In the genomic region with DNA sequence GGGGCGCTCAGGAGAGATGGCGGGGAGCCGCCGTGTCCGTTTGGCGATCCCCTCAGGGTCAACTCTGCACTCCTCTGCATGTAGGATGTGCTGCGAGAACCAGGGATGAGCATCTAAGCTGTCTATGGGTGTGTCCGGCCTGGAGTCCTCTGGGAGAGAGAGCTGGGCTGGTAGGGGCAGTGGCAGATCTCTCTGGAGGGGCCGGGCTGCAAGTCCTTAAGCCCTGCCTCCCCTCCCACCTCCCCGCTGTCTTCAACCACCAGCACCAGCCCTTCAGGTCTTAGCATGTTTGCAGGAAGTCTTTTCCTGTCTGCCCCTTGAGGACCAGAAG, we compare ENCODE assay signal across 7 cellular contexts. TPM values are rescaled to one million over a fixed set of nuclear protein-coding genes. Genes with fewer than 3 reads are reported as not detected.
DNase-seq lines count a peak whose midpoint lies in the region; ATAC-seq and TF ChIP-seq lines count a peak whose summit lies in the region.
"Had no signal": no experiment of that assay in that cellular context is flagged by ENCODE, and none has a peak within 500 bp of the region (broad histone marks: within the 10 kb centered on the region; RNA-seq: fewer than 3 reads in every experiment).

No MANE protein-coding gene starts in this region.

- H3K9me3 ChIP-seq in adrenal gland (replicated peaks in 1 of 3): no peaks in the 10 kb centered on the region
- H3K9me3 ChIP-seq: mucosa of descending colon had no signal

- H3K27me3 ChIP-seq in adrenal gland: no peaks in the 10 kb centered on the region

- H3K4me3 Mint-ChIP-seq in natural killer cell (peak overlapping the region; percentile 21), type B pancreatic cell (peak overlapping the region; percentile 36)
- no peak overlapping the region for H3K4me3 Mint-ChIP-seq in natural killer cell treated with Interleukin-12 subunit alpha and Interleukin-12 subunit beta and Interleukin-15 and Interleukin-18, amount 100 ng/mL, for 72 hours

- peaks cover 4 to 7% of the 10 kb centered on the region in 2 donors for H3K27me3 Mint-ChIP-seq in natural killer cell (ENCODE audit: low read depth in 2 of 2)
- H3K27me3 Mint-ChIP-seq in natural killer cell treated with Interleukin-12 subunit alpha and Interleukin-12 subunit beta and Interleukin-15 and Interleukin-18, amount 100 ng/mL, for 72 hours: peaks cover 1 to 2% of the 10 kb centered on the region in 2 donors
- H3K27me3 Mint-ChIP-seq in type B pancreatic cell: no peaks in the 10 kb centered on the region

- H3K36me3 Mint-ChIP-seq in natural killer cell (no peaks in the 10 kb centered on the region), type B pancreatic cell (peaks cover 4% of the 10 kb centered on the region)
- no peaks in the 10 kb centered on the region for H3K36me3 Mint-ChIP-seq in natural killer cell treated with Interleukin-12 subunit alpha and Interleukin-12 subunit beta and Interleukin-15 and Interleukin-18, amount 100 ng/mL, for 72 hours

- no peak for TF ChIP-seq CTCF in natural killer cell (IDR thresholded peaks at IDR 0.05)
- no peak for TF ChIP-seq CTCF in type B pancreatic cell (conservative IDR thresholded peaks at IDR 0.05)
- no peak for TF ChIP-seq CTCF in adrenal gland (IDR thresholded peaks at IDR 0.05)

- no peaks in the 10 kb centered on the region for H3K9me3 Mint-ChIP-seq in natural killer cell
- no peaks in the 10 kb centered on the region for H3K9me3 Mint-ChIP-seq in natural killer cell treated with Interleukin-12 subunit alpha and Interleukin-12 subunit beta and Interleukin-15 and Interleukin-18, amount 100 ng/mL, for 72 hours
- no peaks in the 10 kb centered on the region for H3K9me3 Mint-ChIP-seq in type B pancreatic cell

- no peak for ATAC-seq in natural killer cell
- ATAC-seq in natural killer cell treated with Interleukin-12 subunit alpha and Interleukin-12 subunit beta and Interleukin-15 and Interleukin-18, amount 100 ng/mL, for 72 hours: no peak

- H3K27ac Mint-ChIP-seq in natural killer cell (no peak overlapping the region), type B pancreatic cell (no peak overlapping the region)
- H3K27ac Mint-ChIP-seq in natural killer cell treated with Interleukin-12 subunit alpha and Interleukin-12 subunit beta and Interleukin-15 and Interleukin-18, amount 100 ng/mL, for 72 hours: no peak overlapping the region

- no peaks in the 10 kb centered on the region for H3K4me1 ChIP-seq in adrenal gland (replicated peaks in 1 of 2)

- no peak for DNase-seq in natural killer cell
- no peak for DNase-seq in natural killer cell treated with Interleukin-12 subunit alpha and Interleukin-12 subunit beta and Interleukin-15 and Interleukin-18, amount 100 ng/mL, for 72 hours (ENCODE audit: low spot score)
- no peak for DNase-seq in type B pancreatic cell (ENCODE audit: extremely low spot score, unreplicated experiment)
- no peak for DNase-seq in adrenal gland
- DNase-seq: DMS53, NCI-H2081 had no signal

- H3K4me1 Mint-ChIP-seq in natural killer cell (no peaks in the 10 kb centered on the region), type B pancreatic cell (ENCODE audit: unreplicated experiment) (peaks cover 14% of the 10 kb centered on the region)
- peaks cover 0 to 3% of the 10 kb centered on the region in 2 donors for H3K4me1 Mint-ChIP-seq in natural killer cell treated with Interleukin-12 subunit alpha and Interleukin-12 subunit beta and Interleukin-15 and Interleukin-18, amount 100 ng/mL, for 72 hours (ENCODE audit: low read depth in 2 of 2)

- H3K36me3 ChIP-seq in adrenal gland (replicated peaks in 1 of 2): peaks cover 0 to 28% of the 10 kb centered on the region in 2 donors

- intact Hi-C loops in natural killer cell (cut with micrococcal nuclease): no loop called here
- intact Hi-C loops in adrenal gland (cut with DNase I): no loop called here

- WGBS in adrenal gland, 4 donors: 85 to 99% (median 90%) methylated on average over 8 to 10 of the region's 10 CpGs

- no peak for TF ChIP-seq POLR2A in adrenal gland (IDR thresholded peaks at IDR 0.05)

- no peak overlapping the region for H3K4me3 ChIP-seq in adrenal gland
- H3K4me3 ChIP-seq: mucosa of descending colon had no signal

- H3K27ac ChIP-seq in adrenal gland: no peak overlapping the region

RNA-seq across cellular contexts. Expression of a gene that starts 8.4 kb away (rescaled TPM):
- total RNA-seq in natural killer cell: under 1 TPM; 0.20 to 0.43 (median 0.24) TPM
- total RNA-seq in natural killer cell treated with Interleukin-12 subunit alpha and Interleukin-12 subunit beta and Interleukin-15 and Interleukin-18, amount 100 ng/mL, for 72 hours: under 1 TPM in 1 of 2 donors, not detected in 1; 0.25 TPM
- 13.3 and 34.7 TPM in 2 replicates for total RNA-seq in type B pancreatic cell (ENCODE audit: low replicate concordance)
- 1 to 10 TPM in 6 of 8 donors, under 1 TPM in 2; 0.79 to 5.4 (median 2.4) TPM for total RNA-seq in adrenal gland
- 1 to 10 TPM in 1 of 3 donors, under 1 TPM in 2; 0.13 to 2.7 (median 0.54) TPM for polyA plus RNA-seq in adrenal gland

RNA-seq across cellular contexts. Expression of a gene that starts 10.2 kb away (rescaled TPM):
- total RNA-seq in natural killer cell: 10 to 100 TPM; 42.4 to 69.8 (median 55.6) TPM
- 10 to 100 TPM; 49.5 to 57.3 TPM for total RNA-seq in natural killer cell treated with Interleukin-12 subunit alpha and Interleukin-12 subunit beta and Interleukin-15 and Interleukin-18, amount 100 ng/mL, for 72 hours
- total RNA-seq in type B pancreatic cell (ENCODE audit: low replicate concordance): 183 and 236 TPM in 2 replicates
- total RNA-seq in adrenal gland: 100 to 1,000 TPM; 216 to 721 (median 418) TPM
- 100 to 1,000 TPM in 1 of 3 donors, 10 to 100 TPM in 2; 91.7 to 111 (median 93.0) TPM for polyA plus RNA-seq in adrenal gland

RNA-seq across cellular contexts. Expression of a gene that starts 30.7 kb away (rescaled TPM):
- total RNA-seq in natural killer cell (100 to 1,000 TPM in 1 of 3 donors, 10 to 100 TPM in 2; 82.4 to 105 (median 97.9) TPM), type B pancreatic cell (ENCODE audit: low replicate concordance) (137 and 169 TPM in 2 replicates), adrenal gland (100 to 1,000 TPM; 112 to 192 (median 157) TPM)
- total RNA-seq in natural killer cell treated with Interleukin-12 subunit alpha and Interleukin-12 subunit beta and Interleukin-15 and Interleukin-18, amount 100 ng/mL, for 72 hours: 100 to 1,000 TPM; 121 to 192 TPM
- 100 to 1,000 TPM in 2 of 3 donors, 10 to 100 TPM in 1; 100.0 to 262 (median 236) TPM for polyA plus RNA-seq in adrenal gland

RNA-seq across cellular contexts. Expression of a gene that starts 34.2 kb away (rescaled TPM):
- total RNA-seq in natural killer cell: 10 to 100 TPM in 2 of 3 donors, 1 to 10 TPM in 1; 8.8 to 32.9 (median 32.6) TPM
- 1 to 10 TPM; 1.8 to 6.8 TPM for total RNA-seq in natural killer cell treated with Interleukin-12 subunit alpha and Interleukin-12 subunit beta and Interleukin-15 and Interleukin-18, amount 100 ng/mL, for 72 hours
- total RNA-seq in type B pancreatic cell (ENCODE audit: low replicate concordance): 0.69 and 8.8 TPM in 2 replicates
- total RNA-seq in adrenal gland: 1 to 10 TPM in 2 of 8 donors, under 1 TPM in 5, not detected in 1; 0.06 to 1.8 (median 0.69) TPM
- 1 to 10 TPM in 1 of 3 donors, under 1 TPM in 2; 0.07 to 1.7 (median 0.88) TPM for polyA plus RNA-seq in adrenal gland

RNA-seq across cellular contexts. Expression of a gene that starts 46.9 kb away (rescaled TPM):
- total RNA-seq in natural killer cell (under 1 TPM in 2 of 3 donors, not detected in 1; 0.31 to 0.48 TPM), type B pancreatic cell (ENCODE audit: low replicate concordance) (10.3 and 12.3 TPM in 2 replicates), adrenal gland (10 to 100 TPM in 2 of 8 donors, 1 to 10 TPM in 6; 1.6 to 26.4 (median 8.6) TPM)
- total RNA-seq in natural killer cell treated with Interleukin-12 subunit alpha and Interleukin-12 subunit beta and Interleukin-15 and Interleukin-18, amount 100 ng/mL, for 72 hours: under 1 TPM in 1 of 2 donors, not detected in 1; 0.48 TPM
- polyA plus RNA-seq in adrenal gland: 100 to 1,000 TPM in 1 of 3 donors, 10 to 100 TPM in 2; 19.3 to 133 (median 38.5) TPM
